ENCODE assay signal across 2 cellular contexts in the genomic region with DNA sequence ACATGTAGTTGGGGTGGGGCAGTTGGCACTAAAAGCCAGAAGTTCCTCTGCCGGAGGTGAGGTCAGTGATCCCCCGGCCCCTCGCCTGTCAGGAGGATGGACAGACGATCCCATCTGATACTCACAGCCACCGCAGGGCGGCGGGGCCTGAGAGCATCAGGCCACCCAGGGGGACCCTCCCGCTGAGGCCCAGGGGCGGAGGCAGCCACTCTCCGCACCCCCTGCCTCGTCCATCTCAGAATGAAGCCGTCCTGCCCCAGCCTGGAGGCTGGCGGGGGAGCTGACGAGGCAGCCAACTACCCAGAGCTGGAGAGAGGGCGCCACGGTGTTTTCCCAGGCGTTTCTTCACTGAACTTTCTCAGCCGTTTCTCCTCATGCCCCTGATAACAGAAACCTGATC.
TF ChIP-seq lines count a peak whose summit lies in the region.

No MANE protein-coding gene starts in this region.

TF ChIP-seq in A549, 52 proteins besides CTCF, POLR2A, EP300 and RAD21:
- TF ChIP-seq MYC (IDR thresholded peaks at IDR 0.05; ENCODE audit: borderline replicate concordance, low read length) (no peak), E2F6 (IDR thresholded peaks at IDR 0.05; ENCODE audit: borderline replicate concordance, low read depth) (no peak), KDM1A (IDR thresholded peaks at IDR 0.05; ENCODE audit: low read depth) (no peak)
- TF ChIP-seq, protein P1, sequence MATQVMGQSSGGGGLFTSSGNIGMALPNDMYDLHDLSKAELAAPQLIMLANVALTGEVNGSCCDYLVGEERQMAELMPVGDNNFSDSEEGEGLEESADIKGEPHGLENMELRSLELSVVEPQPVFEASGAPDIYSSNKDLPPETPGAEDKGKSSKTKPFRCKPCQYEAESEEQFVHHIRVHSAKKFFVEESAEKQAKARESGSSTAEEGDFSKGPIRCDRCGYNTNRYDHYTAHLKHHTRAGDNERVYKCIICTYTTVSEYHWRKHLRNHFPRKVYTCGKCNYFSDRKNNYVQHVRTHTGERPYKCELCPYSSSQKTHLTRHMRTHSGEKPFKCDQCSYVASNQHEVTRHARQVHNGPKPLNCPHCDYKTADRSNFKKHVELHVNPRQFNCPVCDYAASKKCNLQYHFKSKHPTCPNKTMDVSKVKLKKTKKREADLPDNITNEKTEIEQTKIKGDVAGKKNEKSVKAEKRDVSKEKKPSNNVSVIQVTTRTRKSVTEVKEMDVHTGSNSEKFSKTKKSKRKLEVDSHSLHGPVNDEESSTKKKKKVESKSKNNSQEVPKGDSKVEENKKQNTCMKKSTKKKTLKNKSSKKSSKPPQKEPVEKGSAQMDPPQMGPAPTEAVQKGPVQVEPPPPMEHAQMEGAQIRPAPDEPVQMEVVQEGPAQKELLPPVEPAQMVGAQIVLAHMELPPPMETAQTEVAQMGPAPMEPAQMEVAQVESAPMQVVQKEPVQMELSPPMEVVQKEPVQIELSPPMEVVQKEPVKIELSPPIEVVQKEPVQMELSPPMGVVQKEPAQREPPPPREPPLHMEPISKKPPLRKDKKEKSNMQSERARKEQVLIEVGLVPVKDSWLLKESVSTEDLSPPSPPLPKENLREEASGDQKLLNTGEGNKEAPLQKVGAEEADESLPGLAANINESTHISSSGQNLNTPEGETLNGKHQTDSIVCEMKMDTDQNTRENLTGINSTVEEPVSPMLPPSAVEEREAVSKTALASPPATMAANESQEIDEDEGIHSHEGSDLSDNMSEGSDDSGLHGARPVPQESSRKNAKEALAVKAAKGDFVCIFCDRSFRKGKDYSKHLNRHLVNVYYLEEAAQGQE (IDR thresholded peaks at IDR 0.05), result no peak
TF ChIP-seq in A549: peak in this region for 0.

TF ChIP-seq in HCT116, 20 proteins besides CTCF, POLR2A, EP300 and RAD21:
- TF ChIP-seq EZH2 (IDR thresholded peaks at IDR 0.05) (no peak), CEBPB (IDR thresholded peaks at IDR 0.05; ENCODE audit: low read depth) (no peak), ZNF274 (IDR thresholded peaks at IDR 0.05; ENCODE audit: low read depth, low read length) (no peak), EGR1 (IDR thresholded peaks at IDR 0.05; ENCODE audit: low read depth) (no peak), JUND (IDR thresholded peaks at IDR 0.05) (no peak), ZFX (IDR thresholded peaks at IDR 0.05) (no peak), TCF7L2 (IDR thresholded peaks at IDR 0.05; ENCODE audit: borderline replicate concordance, extremely low read depth, insufficient read depth, insufficient read length) (no peak)
TF ChIP-seq in HCT116: peak in this region for 0.
